ENCODE assay signal across 9 cellular contexts in the genomic region with DNA sequence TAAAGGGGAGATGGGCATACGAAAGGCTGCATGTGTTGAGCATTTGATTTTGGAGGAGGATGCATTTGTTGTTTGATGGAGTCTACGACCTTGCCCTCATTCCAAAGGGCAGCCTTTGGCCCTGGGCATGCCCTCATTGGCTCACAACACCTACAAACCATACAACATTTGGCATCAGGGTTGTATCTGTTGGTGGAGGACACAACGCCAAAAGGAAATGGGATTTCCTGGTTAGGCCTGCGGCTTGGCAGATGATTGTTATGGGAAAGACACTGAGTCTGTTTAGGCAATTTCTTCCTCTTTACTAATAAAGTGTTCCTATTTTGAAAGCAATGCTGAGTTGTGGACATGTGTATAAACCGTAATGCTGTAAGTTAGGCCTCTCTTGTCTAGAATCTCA.
A peak's percentile ranks its signal among the peaks of the same experiment; 100 is the strongest.
DNase-seq lines count a peak whose midpoint lies in the region; ATAC-seq and TF ChIP-seq lines count a peak whose summit lies in the region.
"Had no signal": no experiment of that assay in that cellular context is flagged by ENCODE, and none has a peak within 500 bp of the region (broad histone marks: within the 10 kb centered on the region; RNA-seq: fewer than 3 reads in every experiment).

No MANE protein-coding gene starts in this region.

- H3K27ac ChIP-seq in duodenal mucosa (ENCODE audit: low read depth, low read length), result no peak overlapping the region

- H3K4me3 ChIP-seq in Loucy (ENCODE audit: low read length, poor library complexity, severe bottlenecking), result peak overlapping the region; percentile 80
- H3K4me3 ChIP-seq in duodenal mucosa (ENCODE audit: low read depth in 1 of 2, low read length in 2 of 2), result peak overlapping the region; percentile 16 to 48

- DNase-seq in sciatic nerve (ENCODE audit: low spot score), result no peak
- DNase-seq in SHP77 (lab: John Stamatoyannopoulos, UW), result no peak
- DNase-seq in HK-2 (ENCODE audit: unreplicated experiment), result no peak

- H3F3A ChIP-seq in Loucy (ENCODE audit: low read depth), result peaks cover 8% of the 10 kb centered on the region; the same call in 1 of the 2 replicates

- H3K9ac ChIP-seq in Loucy (ENCODE audit: low read depth, low read length, poor library complexity, severe bottlenecking), result peak overlapping the region; percentile 90
- no peak overlapping the region for H3K9ac ChIP-seq in duodenal mucosa (ENCODE audit: low read depth in 1 of 2, low read length in 2 of 2)

- peak overlapping the region; percentile 91 for H3K4me2 ChIP-seq in Loucy (ENCODE audit: low read depth, low read length, poor library complexity, severe bottlenecking)

- ATAC-seq in GM18873 (IDR thresholded peaks at IDR 0.05; ENCODE audit: low FRiP score, unreplicated experiment), result peak; percentile 6
- peak; percentile 32 for ATAC-seq in sciatic nerve
- no peak for ATAC-seq in HG03439 (IDR thresholded peaks at IDR 0.05; ENCODE audit: unreplicated experiment)
- no peak for ATAC-seq in GM21381 (IDR thresholded peaks at IDR 0.05; ENCODE audit: unreplicated experiment)

- TF ChIP-seq CTCF in Loucy (conservative IDR thresholded peaks at IDR 0.05; ENCODE audit: low read length), result no peak

- peaks cover 7% of the 10 kb centered on the region; the same call in 1 of the 2 replicates for H3K36me3 ChIP-seq in Loucy (ENCODE audit: insufficient read depth, low read length)
- H3K36me3 ChIP-seq in duodenal mucosa (ENCODE audit: control insufficient read depth in 1 of 2, insufficient read depth in 2 of 2, low read length in 2 of 2), result no peaks in the 10 kb centered on the region

- H3K27me3 ChIP-seq in Loucy (ENCODE audit: insufficient read depth, low read length, poor library complexity, severe bottlenecking) (no peaks in the 10 kb centered on the region), duodenal mucosa (ENCODE audit: control insufficient read depth in 1 of 2, insufficient read depth in 2 of 2, low read length in 2 of 2) (no peaks in the 10 kb centered on the region)
- H3K27me3 ChIP-seq: dorsolateral prefrontal cortex had no signal

- H3K4me1 ChIP-seq in Loucy (ENCODE audit: insufficient read depth, low read length, poor library complexity, severe bottlenecking) (peaks cover 60% of the 10 kb centered on the region), duodenal mucosa (ENCODE audit: control insufficient read depth in 1 of 2, insufficient read depth in 2 of 2, low read length in 2 of 2) (peaks cover 0 to 3% of the 10 kb centered on the region in 2 donors)

- peaks cover 15% of the 10 kb centered on the region; the same call in 1 of the 2 replicates for H3K9me3 ChIP-seq in Loucy (ENCODE audit: insufficient read depth, low read depth, low read length)
- no peaks in the 10 kb centered on the region for H3K9me3 ChIP-seq in duodenal mucosa (ENCODE audit: control insufficient read depth in 1 of 2, low read length in 2 of 2)

- no peaks in the 10 kb centered on the region for H4K20me1 ChIP-seq in Loucy (ENCODE audit: insufficient read depth, low read length, poor library complexity, severe bottlenecking)

- peaks cover 62% of the 10 kb centered on the region for H3K79me2 ChIP-seq in Loucy (ENCODE audit: insufficient read depth, low read length)

- no peaks in the 10 kb centered on the region for H3K9me2 ChIP-seq in Loucy (replicated peaks; ENCODE audit: low read depth, low read length)

- intact Hi-C loops in sciatic nerve (cut with DNase I), result no loop called here

- H2AFZ ChIP-seq in Loucy (ENCODE audit: low read length), result no peak overlapping the region

Comparison
In these comparisons a context has a peak if more than half of its experiments do, and no peak if none do; other contexts are left out.
1. ATAC-seq: peak in GM18873 (single experiment) and sciatic nerve (single experiment); none in HG03439 (single experiment) and GM21381 (single experiment).